Comparison of ENCODE assay signal across 10 cellular contexts in the genomic region with DNA sequence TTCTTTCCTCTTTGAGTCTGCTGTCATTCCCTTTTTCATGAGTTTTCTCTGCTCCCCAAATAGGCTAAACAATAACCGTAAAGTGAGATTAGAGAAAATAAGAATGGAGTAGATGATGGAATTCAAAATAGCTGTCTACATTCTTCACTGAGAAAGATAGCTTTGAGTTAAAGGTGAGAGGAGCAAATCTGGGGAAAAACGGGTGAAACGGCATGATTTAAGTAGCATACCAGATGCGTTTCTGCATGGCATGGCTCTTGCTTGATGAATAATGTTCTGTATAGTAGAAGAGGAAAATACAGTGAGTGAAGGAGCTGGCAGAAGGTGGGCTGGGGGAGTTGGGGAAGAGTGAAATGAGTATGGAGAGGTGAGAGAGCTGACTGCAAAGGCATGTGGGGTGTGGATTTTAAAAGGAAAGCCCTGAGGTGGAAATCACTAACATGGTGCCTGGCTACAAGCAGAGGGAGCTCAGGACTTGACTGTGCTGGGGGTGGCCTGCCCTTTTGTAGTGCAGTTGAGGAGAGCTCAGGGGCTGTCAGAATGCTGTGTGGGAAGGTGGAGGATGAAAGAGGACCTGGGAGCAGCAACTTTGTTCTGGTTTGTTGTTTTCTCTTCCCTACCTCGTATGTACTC. TPM values are rescaled to one million over a fixed set of nuclear protein-coding genes. Genes with fewer than 3 reads are reported as not detected.
DNase-seq lines count a peak whose midpoint lies in the region; ATAC-seq and TF ChIP-seq lines count a peak whose summit lies in the region.
"Had no signal": no experiment of that assay in that cellular context is flagged by ENCODE, and none has a peak within 500 bp of the region (broad histone marks: within the 10 kb centered on the region; RNA-seq: fewer than 3 reads in every experiment).

No MANE protein-coding gene starts in this region.

- H3K4me3 Mint-ChIP-seq in activated CD8-positive, alpha-beta memory T cell treated with anti-CD3 and anti-CD28 coated beads, Interleukin-2, amount 10 ng/mL, durations not matched to agents 7 days and 5 days = no peak overlapping the region
- H3K4me3 Mint-ChIP-seq in memory B cell = no peak overlapping the region

- WGBS in thyroid gland, 2 donors = 49 to 55% methylated on average over 5 of the region's 5 CpGs

- peaks cover 20% of the 10 kb centered on the region for H3K36me3 Mint-ChIP-seq in activated CD8-positive, alpha-beta memory T cell treated with anti-CD3 and anti-CD28 coated beads, Interleukin-2, amount 10 ng/mL, durations not matched to agents 7 days and 5 days
- H3K36me3 Mint-ChIP-seq in memory B cell = peaks cover 10% of the 10 kb centered on the region

- no peaks in the 10 kb centered on the region for H3K9me3 Mint-ChIP-seq in activated CD8-positive, alpha-beta memory T cell treated with anti-CD3 and anti-CD28 coated beads, Interleukin-2, amount 10 ng/mL, durations not matched to agents 7 days and 5 days (ENCODE audit: low read depth)
- H3K9me3 Mint-ChIP-seq in memory B cell = no peaks in the 10 kb centered on the region

- H3K9me3 ChIP-seq in adipocyte (ENCODE audit: control insufficient read depth, low read length) = no peaks in the 10 kb centered on the region
- no peaks in the 10 kb centered on the region for H3K9me3 ChIP-seq in thyroid gland

- peak overlapping the region; percentile 25 to 100 (median 70) for H3K27ac ChIP-seq in thyroid gland
- H3K27ac ChIP-seq: C4-2B had no signal

- CTCF ChIA-PET in activated CD8-positive, alpha-beta memory T cell treated with anti-CD3 and anti-CD28 coated beads, Interleukin-2, amount 10 ng/mL, durations not matched to agents 7 days and 5 days (lab: Charles Lee) = no interaction called here

- peaks cover 36% of the 10 kb centered on the region for H3K4me1 ChIP-seq in adipocyte (ENCODE audit: control insufficient read depth, insufficient read depth, low read length)
- H3K4me1 ChIP-seq in thyroid gland = peaks cover 44 to 51% of the 10 kb centered on the region in 2 donors

- H3K27me3 ChIP-seq in adipocyte (replicated peaks; ENCODE audit: control insufficient read depth, insufficient read depth, low read length) (no peaks in the 10 kb centered on the region), thyroid gland (no peaks in the 10 kb centered on the region)

- TF ChIP-seq POLR2A in thyroid gland (IDR thresholded peaks at IDR 0.05) = no peak

- peak overlapping the region; percentile 15 for H3K9ac ChIP-seq in adipocyte (ENCODE audit: low read length)

- H3K36me3 ChIP-seq in adipocyte (ENCODE audit: control insufficient read depth, insufficient read depth, low read length, severe bottlenecking) (no peaks in the 10 kb centered on the region), thyroid gland (no peaks in the 10 kb centered on the region)

- no peaks in the 10 kb centered on the region for H3K27me3 Mint-ChIP-seq in activated CD8-positive, alpha-beta memory T cell treated with anti-CD3 and anti-CD28 coated beads, Interleukin-2, amount 10 ng/mL, durations not matched to agents 7 days and 5 days
- H3K27me3 Mint-ChIP-seq in memory B cell = no peaks in the 10 kb centered on the region

- peaks cover 30% of the 10 kb centered on the region for H3K4me1 Mint-ChIP-seq in activated CD8-positive, alpha-beta memory T cell treated with anti-CD3 and anti-CD28 coated beads, Interleukin-2, amount 10 ng/mL, durations not matched to agents 7 days and 5 days
- peaks cover 18% of the 10 kb centered on the region for H3K4me1 Mint-ChIP-seq in memory B cell

- DNase-seq in activated CD8-positive, alpha-beta memory T cell treated with anti-CD3 and anti-CD28 coated beads, Interleukin-2, amount 10 ng/mL, durations not matched to agents 7 days and 5 days = no peak
- no peak for DNase-seq in activated CD8-positive, alpha-beta memory T cell treated with anti-CD3 and anti-CD28 coated beads, Interleukin-2, amount 50 U/mL, for 48 hours
- DNase-seq in adipocyte (ENCODE audit: low read depth) = no peak
- no peak for DNase-seq in memory B cell (ENCODE audit: low spot score in 2 of 2)
- DNase-seq in thyroid gland = no peak
- DNase-seq in amygdala (lab: John Stamatoyannopoulos, UW) = no peak
- no peak for DNase-seq in globus pallidus (ENCODE audit: low spot score)
- DNase-seq: NCI-H1417 treated with DMSO at 0.1 percent for 48 hours had no signal

- intact Hi-C loops in thyroid gland (cut with DNase I) = no loop called here

- peak; percentile 25 for ATAC-seq in activated CD8-positive, alpha-beta memory T cell treated with anti-CD3 and anti-CD28 coated beads, Interleukin-2, amount 10 ng/mL, durations not matched to agents 7 days and 5 days
- no peak for ATAC-seq in memory B cell (ENCODE audit: low read depth)
- no peak for ATAC-seq in GM18867 (IDR thresholded peaks at IDR 0.05; ENCODE audit: unreplicated experiment)

- H3K27ac Mint-ChIP-seq in activated CD8-positive, alpha-beta memory T cell treated with anti-CD3 and anti-CD28 coated beads, Interleukin-2, amount 10 ng/mL, durations not matched to agents 7 days and 5 days = peak overlapping the region; percentile 49
- peak overlapping the region; percentile 89 for H3K27ac Mint-ChIP-seq in memory B cell

- TF ChIP-seq CTCF in thyroid gland (IDR thresholded peaks at IDR 0.05) = no peak

- H3K4me3 ChIP-seq in adipocyte (ENCODE audit: low read length) (no peak overlapping the region), thyroid gland (replicated peaks in 1 of 3) (no peak overlapping the region)

RNA-seq across cellular contexts. Expression of a gene that starts 8.8 kb away (rescaled TPM):
- 10 to 100 TPM; 22.9 to 24.3 TPM for total RNA-seq in activated CD8-positive, alpha-beta memory T cell treated with anti-CD3 and anti-CD28 coated beads, Interleukin-2, amount 10 ng/mL, durations not matched to agents 7 days and 5 days
- total RNA-seq in thyroid gland = 10 to 100 TPM; 19.9 to 24.5 (median 23.6) TPM

RNA-seq across cellular contexts. Expression of a gene that starts 44.8 kb away (rescaled TPM):
- total RNA-seq in activated CD8-positive, alpha-beta memory T cell treated with anti-CD3 and anti-CD28 coated beads, Interleukin-2, amount 10 ng/mL, durations not matched to agents 7 days and 5 days = 10 to 100 TPM; 29.8 to 35.5 TPM
- total RNA-seq in thyroid gland = 10 to 100 TPM; 37.2 to 48.9 (median 48.4) TPM
